ENCODE assay signal across 28 cellular contexts in the genomic region with DNA sequence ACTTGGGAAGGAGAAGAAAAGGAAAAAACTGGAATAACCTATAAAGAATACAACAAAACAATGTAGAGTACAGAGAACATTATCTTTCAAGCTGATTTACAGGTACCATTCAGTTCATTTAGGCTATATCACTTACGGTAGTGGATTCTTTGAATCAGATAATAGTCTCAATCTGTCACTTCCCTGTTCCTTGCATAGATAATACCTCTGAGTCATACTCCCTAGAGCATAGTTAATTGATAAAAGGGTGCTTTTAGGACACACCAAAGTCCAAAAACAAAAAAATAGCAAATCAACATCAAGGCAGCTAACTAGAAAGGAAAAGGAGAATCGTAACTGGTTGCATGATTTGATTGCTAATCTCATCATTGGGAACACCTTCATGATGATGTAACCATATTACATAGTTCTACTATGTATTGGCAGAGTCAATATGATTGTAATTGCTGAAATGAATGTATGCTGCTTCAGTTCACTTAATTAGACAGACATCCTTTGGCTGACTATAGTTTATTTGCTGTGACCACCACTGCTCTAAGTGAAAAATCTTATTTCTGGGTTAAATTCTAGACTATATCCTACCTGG.
"Had no signal": no experiment of that assay in that cellular context is flagged by ENCODE, and none has a peak within 500 bp of the region (broad histone marks: within the 10 kb centered on the region; RNA-seq: fewer than 3 reads in every experiment).

No MANE protein-coding gene starts in this region.

- H3K4me3 Mint-ChIP-seq: activated naive CD8-positive, alpha-beta T cell treated with anti-CD3 and anti-CD28 coated beads, Interleukin-2, amount 10 ng/mL, durations not matched to agents 7 days and 5 days; brain; effector memory CD8-positive, alpha-beta T cell; naive B cell; neural crest cell; stimulated activated effector memory CD8-positive, alpha-beta T cell treated with anti-CD3 and anti-CD28 coated beads, Interleukin-12 subunit alpha, Interleukin-12 subunit beta, amount 100 ng/mL, for 72 hours had no signal

- H3K9me3 ChIP-seq: ascending aorta, colonic mucosa, psoas muscle, sigmoid colon, tibial nerve had no signal

- H3K9me3 Mint-ChIP-seq: brain; effector memory CD8-positive, alpha-beta T cell; neural crest cell; stimulated activated effector memory CD8-positive, alpha-beta T cell treated with anti-CD3 and anti-CD28 coated beads, Interleukin-12 subunit alpha, Interleukin-12 subunit beta, amount 100 ng/mL, for 72 hours had no signal

- H3K4me1 Mint-ChIP-seq: brain; naive B cell; neural crest cell; stimulated activated effector memory CD8-positive, alpha-beta T cell treated with anti-CD3 and anti-CD28 coated beads, Interleukin-12 subunit alpha, Interleukin-12 subunit beta, amount 100 ng/mL, for 72 hours had no signal

- DNase-seq: activated CD4-positive, alpha-beta T cell treated with anti-CD3 and anti-CD28 coated beads for 4 hours; activated CD4-positive, alpha-beta T cell treated with anti-CD3 and anti-CD28 coated beads, Interleukin-2, amount 50 U/mL, for 48 hours; activated CD4-positive, CD25-positive, alpha-beta regulatory T cell; activated effector memory CD4-positive, alpha-beta T cell treated with Interleukin-2 at 50 U/mL for 16 hours; activated naive CD4-positive, alpha-beta T cell treated with Interleukin-2 at 50 U/mL for 16 hours; activated naive CD8-positive, alpha-beta T cell treated with anti-CD3 and anti-CD28 coated beads, Interleukin-2, amount 10 ng/mL, durations not matched to agents 7 days and 5 days; cerebellar nuclear complex; colonic mucosa; dorsolateral prefrontal cortex; effector memory CD8-positive, alpha-beta T cell; head of caudate nucleus; hippocampal formation; left colon; mammary epithelial cell; naive B cell; occipital lobe; psoas muscle; sigmoid colon; small intestine; stimulated activated CD4-positive, alpha-beta T cell treated with anti-CD3 and anti-CD28 coated beads, Interleukin-4, amount 100 ng/mL, for 24 hours; T-helper 1 cell had no signal

- H3K36me3 Mint-ChIP-seq: activated naive CD8-positive, alpha-beta T cell treated with anti-CD3 and anti-CD28 coated beads, Interleukin-2, amount 10 ng/mL, durations not matched to agents 7 days and 5 days; brain; naive B cell; stimulated activated effector memory CD8-positive, alpha-beta T cell treated with anti-CD3 and anti-CD28 coated beads, Interleukin-12 subunit alpha, Interleukin-12 subunit beta, amount 100 ng/mL, for 72 hours had no signal

- ATAC-seq: effector memory CD8-positive, alpha-beta T cell; left colon; psoas muscle; stimulated activated effector memory CD8-positive, alpha-beta T cell treated with anti-CD3 and anti-CD28 coated beads, Interleukin-12 subunit alpha, Interleukin-12 subunit beta, amount 100 ng/mL, for 72 hours had no signal

- H3K4me1 ChIP-seq: ascending aorta, colonic mucosa, psoas muscle, sigmoid colon, tibial nerve had no signal

- H3K36me3 ChIP-seq: ascending aorta, cardiac muscle cell, colonic mucosa, sigmoid colon, tibial nerve had no signal

- H3K27ac ChIP-seq: ascending aorta, cardiac muscle cell, colonic mucosa, dorsolateral prefrontal cortex, parathyroid adenoma, psoas muscle, sigmoid colon, tibial nerve had no signal

- H3K4me3 ChIP-seq: ascending aorta, cardiac muscle cell, colonic mucosa, dorsolateral prefrontal cortex, psoas muscle, sigmoid colon, tibial nerve had no signal

- H3K27ac Mint-ChIP-seq: activated naive CD8-positive, alpha-beta T cell treated with anti-CD3 and anti-CD28 coated beads, Interleukin-2, amount 10 ng/mL, durations not matched to agents 7 days and 5 days; brain; effector memory CD8-positive, alpha-beta T cell; naive B cell; stimulated activated effector memory CD8-positive, alpha-beta T cell treated with anti-CD3 and anti-CD28 coated beads, Interleukin-12 subunit alpha, Interleukin-12 subunit beta, amount 100 ng/mL, for 72 hours had no signal

- H3K27me3 Mint-ChIP-seq: activated naive CD8-positive, alpha-beta T cell treated with anti-CD3 and anti-CD28 coated beads, Interleukin-2, amount 10 ng/mL, durations not matched to agents 7 days and 5 days; brain; naive B cell had no signal

- H3K27me3 ChIP-seq: ascending aorta, cardiac muscle cell, colonic mucosa, sigmoid colon, tibial nerve had no signal
